In genomic region chrX:9482408-9482807, GRCh38 we compare ENCODE assay signal across 24 cellular contexts. TPM values are rescaled to one million over a fixed set of nuclear protein-coding genes. Genes with fewer than 3 reads are reported as not detected.
DNase-seq lines count a peak whose midpoint lies in the region; ATAC-seq, FAIRE-seq and TF ChIP-seq lines count a peak whose summit lies in the region.
"Had no signal": no experiment of that assay in that cellular context is flagged by ENCODE, and none has a peak within 500 bp of the region (broad histone marks: within the 10 kb centered on the region; RNA-seq: fewer than 3 reads in every experiment).

No MANE protein-coding gene starts in this region.

- H3K9me2 ChIP-seq in SU-DHL-6 (replicated peaks; ENCODE audit: insufficient read depth, low read length) = no peaks in the 10 kb centered on the region

- H4K20me1 ChIP-seq in BLaER1 treated with 17β-estradiol and CSF1 and Interleukin-3, amounts not matched to agents 10 nM and 100 nM = peaks cover 30 to 95% (median 61%) of the 10 kb centered on the region in 11 experiments; a peak in 19 of 22 replicates
- no peaks in the 10 kb centered on the region for H4K20me1 ChIP-seq in SU-DHL-6 (ENCODE audit: low read depth, low read length)

- peaks cover 0 to 44% (median 30%) of the 10 kb centered on the region in 11 experiments; a peak in 16 of 22 replicates for H3K9me3 ChIP-seq in BLaER1 treated with 17β-estradiol and CSF1 and Interleukin-3, amounts not matched to agents 10 nM and 100 nM (replicated peaks in 1 of 11)
- H3K9me3 ChIP-seq in SU-DHL-6 (ENCODE audit: insufficient read depth, low read length) = no peaks in the 10 kb centered on the region
- no peaks in the 10 kb centered on the region for H3K9me3 ChIP-seq in kidney (ENCODE audit: control insufficient read depth in 1 of 2, low read length in 2 of 2)
- H3K9me3 ChIP-seq: sigmoid colon, transverse colon had no signal

- no peak overlapping the region for H3K27ac ChIP-seq in BLaER1 treated with 17β-estradiol and CSF1 and Interleukin-3, amounts not matched to agents 10 nM and 100 nM
- H3K27ac ChIP-seq in SU-DHL-6 (ENCODE audit: low read depth, low read length) (no peak overlapping the region), kidney (ENCODE audit: low read depth in 2 of 2, low read length in 2 of 2) (no peak overlapping the region)
- H3K27ac ChIP-seq: coronary artery, KMS-11, neural progenitor cell, sigmoid colon, transverse colon had no signal

- peaks cover 0 to 25% (median 16%) of the 10 kb centered on the region in 10 experiments; a peak in 18 of 20 replicates for H3K4me1 ChIP-seq in BLaER1 treated with 17β-estradiol and CSF1 and Interleukin-3, amounts not matched to agents 10 nM and 100 nM
- H3K4me1 ChIP-seq in kidney (ENCODE audit: control insufficient read depth in 1 of 2, insufficient read depth in 1 of 2, low read depth in 1 of 2, low read length in 2 of 2) = no peaks in the 10 kb centered on the region
- H3K4me1 ChIP-seq: neural progenitor cell, transverse colon had no signal

- peak overlapping the region in 7 of 11 experiments; percentile 14 to 65 (median 47); a peak in 13 of 22 replicates for H3K4me2 ChIP-seq in BLaER1 treated with 17β-estradiol and CSF1 and Interleukin-3, amounts not matched to agents 10 nM and 100 nM
- peak overlapping the region; percentile 5 for H3K4me2 ChIP-seq in SU-DHL-6 (ENCODE audit: low read depth, low read length, poor library complexity, severe bottlenecking)
- H3K4me2 ChIP-seq: KMS-11, neural progenitor cell had no signal

- H3K4me3 ChIP-seq in BLaER1 treated with 17β-estradiol and CSF1 and Interleukin-3, amounts not matched to agents 10 nM and 100 nM = no peak overlapping the region
- no peak overlapping the region for H3K4me3 ChIP-seq in SU-DHL-6 (ENCODE audit: insufficient read depth, low read length, poor library complexity, severe bottlenecking)
- H3K4me3 ChIP-seq in kidney (ENCODE audit: low read length in 2 of 2) = no peak overlapping the region
- H3K4me3 ChIP-seq: coronary artery, neural progenitor cell, sigmoid colon, transverse colon had no signal

- no peak overlapping the region for H2AFZ ChIP-seq in SU-DHL-6 (ENCODE audit: low read depth, low read length, severe bottlenecking)
- H2AFZ ChIP-seq: neural progenitor cell had no signal

- no peak overlapping the region for H3K9ac ChIP-seq in BLaER1 treated with 17β-estradiol and CSF1 and Interleukin-3, amounts not matched to agents 10 nM and 100 nM
- H3K9ac ChIP-seq in SU-DHL-6 (ENCODE audit: low read length) (no peak overlapping the region), kidney (ENCODE audit: low read length in 2 of 2) (no peak overlapping the region)
- H3K9ac ChIP-seq: KMS-11, neural progenitor cell had no signal

- ATAC-seq in GM18868 (IDR thresholded peaks at IDR 0.05; ENCODE audit: unreplicated experiment) (peak; percentile 72), esophagus mucosa (peak; percentile 38)
- no peak for ATAC-seq in activated CD4-positive, CD25-positive, alpha-beta regulatory T cell treated with anti-CD3 and anti-CD28 coated beads, Interleukin-2, amount 50 U/mL, for 24 hours

- FAIRE-seq in kidney (lab: Jason Lieb, UNC) = no peak
- FAIRE-seq: GM18507, HTR-8/SVneo had no signal

- no peak for DNase-seq in stimulated activated CD4-positive, alpha-beta T cell treated with anti-CD3 and anti-CD28 coated beads, Interleukin-2, amount 100 ng/mL, for 24 hours
- DNase-seq in kidney (no peak), NCI-H146 treated with DMSO at 0.1 percent for 48 hours (lab: John Stamatoyannopoulos, UW; ENCODE audit: unreplicated experiment) (no peak)
- DNase-seq: activated CD8-positive, alpha-beta memory T cell treated with anti-CD3 and anti-CD28 coated beads for 24 hours; activated T-cell treated with anti-CD3 and anti-CD28 coated beads, Interleukin-2, amount 50 U/mL, for 24 hours; amniotic stem cell; CD4-positive, CD25-positive, alpha-beta regulatory T cell; kidney glomerular epithelial cell; NCI-H187; NCI-H82; posterior cingulate gyrus; Right ventricle myocardium superior; sigmoid colon; transverse colon had no signal

- intact Hi-C loops in kidney (cut with DNase I) = no loop called here

- H3F3A ChIP-seq in SU-DHL-6 (ENCODE audit: insufficient read depth) = no peaks in the 10 kb centered on the region

- TF ChIP-seq CTCF in SU-DHL-6 (IDR thresholded peaks at IDR 0.05; ENCODE audit: insufficient read depth, low read length, poor library complexity, severe bottlenecking) = no peak
- no peak for TF ChIP-seq CTCF in kidney (IDR thresholded peaks at IDR 0.05; ENCODE audit: borderline replicate concordance, extremely low read depth, insufficient read depth)

- H3K27me3 ChIP-seq in BLaER1 treated with 17β-estradiol and CSF1 and Interleukin-3, amounts not matched to agents 10 nM and 100 nM = no peaks in the 10 kb centered on the region
- H3K27me3 ChIP-seq in SU-DHL-6 (ENCODE audit: low read length) = no peaks in the 10 kb centered on the region
- H3K27me3 ChIP-seq: neural progenitor cell, sigmoid colon, transverse colon had no signal

- peaks cover 17% of the 10 kb centered on the region; the same call in 1 of the 2 replicates for H3K79me2 ChIP-seq in SU-DHL-6 (ENCODE audit: insufficient read depth, low read length)

- H3K36me3 ChIP-seq in BLaER1 treated with 17β-estradiol and CSF1 and Interleukin-3, amounts not matched to agents 10 nM and 100 nM = peaks cover 5 to 73% (median 29%) of the 10 kb centered on the region in 11 experiments; a peak in 18 of 22 replicates
- H3K36me3 ChIP-seq in SU-DHL-6 (ENCODE audit: low read length) (0 out of 2 replicates have a peak, but pooled peaks cover 4% of the 10 kb centered on the region), kidney (ENCODE audit: control insufficient read depth in 1 of 2, insufficient read depth in 2 of 2, low read length in 2 of 2) (no peaks in the 10 kb centered on the region)
- H3K36me3 ChIP-seq: sigmoid colon, transverse colon had no signal

RNA-seq across cellular contexts. Expression of gene TBL1X, which starts 17.6 kb away (rescaled TPM):
- total RNA-seq in esophagus mucosa (21.8 TPM), kidney (43.0 TPM)
- polyA plus RNA-seq in kidney (ENCODE audit: insufficient read depth, low read depth, low replicate concordance) = 12.5 TPM

Comparison
In these comparisons a context has a peak if more than half of its experiments do, and no peak if none do; other contexts are left out.
1. ATAC-seq: peak in GM18868 (single experiment) and esophagus mucosa (single experiment); none in activated CD4-positive, CD25-positive, alpha-beta regulatory T cell treated with anti-CD3 and anti-CD28 coated beads, Interleukin-2, amount 50 U/mL, for 24 hours (0 of 2).